ENCODE assay signal across 1 cellular context in the genomic region with DNA sequence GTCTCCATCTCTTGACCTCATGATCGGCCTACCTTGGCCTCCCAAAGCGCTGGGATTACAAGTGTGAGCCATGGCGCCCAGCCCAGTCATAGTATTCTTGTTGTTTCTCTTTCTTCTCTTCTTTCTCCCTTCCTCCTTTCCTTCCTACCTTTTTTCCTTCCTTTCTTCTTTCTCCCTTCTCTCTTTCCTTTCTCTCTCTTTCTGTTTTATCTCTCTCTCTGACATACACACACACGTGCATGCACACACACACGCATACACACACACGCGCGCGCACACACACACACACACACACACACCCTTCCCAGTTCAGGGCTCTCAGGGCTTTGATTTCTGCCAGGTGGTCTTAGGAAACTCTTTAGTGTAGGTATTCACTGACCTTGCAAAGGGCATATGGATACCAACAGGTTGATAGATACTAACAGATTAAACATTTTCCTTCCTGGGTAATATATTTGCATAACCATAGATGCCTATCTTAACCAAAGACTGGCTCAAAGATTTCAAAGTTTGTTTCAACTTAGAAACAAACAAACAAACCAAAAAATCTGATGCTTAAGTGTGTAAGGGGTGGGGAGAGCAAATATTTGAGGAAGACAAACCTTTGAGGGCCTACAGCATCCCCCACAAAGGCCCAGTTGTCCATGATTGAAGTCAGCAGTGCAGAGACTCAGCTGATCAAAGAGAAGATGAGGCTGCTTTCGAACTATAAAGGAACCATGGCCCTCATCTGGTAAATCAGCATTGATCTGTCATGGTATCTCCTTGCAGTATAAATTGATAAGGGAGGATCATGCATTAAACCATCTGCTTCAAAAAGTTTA.
TF ChIP-seq lines count a peak whose summit lies in the region.

No MANE protein-coding gene starts in this region.

TF ChIP-seq in HepG2, 621 proteins besides CTCF, POLR2A, EP300 and RAD21 (continued from another document and continues in another):
- TF ChIP-seq NFAT5 (CRISPR knock-in tag; IDR thresholded peaks at IDR 0.05) (no peak), ZNF580 (CRISPR knock-in tag; IDR thresholded peaks at IDR 0.05; ENCODE audit: borderline replicate concordance, low read depth) (0 out of 2 replicates have a peak, but pooled peaks have one; percentile 47), ZNF263 (CRISPR knock-in tag; IDR thresholded peaks at IDR 0.05) (no peak), RBM22 (optimal IDR thresholded peaks at IDR 0.05; ENCODE audit: low read length) (no peak), HOXA5 (CRISPR knock-in tag; IDR thresholded peaks at IDR 0.05) (no peak), SIN3A (IDR thresholded peaks at IDR 0.05; ENCODE audit: borderline replicate concordance, low read depth, low read length) (no peak), ZSCAN30 (CRISPR knock-in tag; IDR thresholded peaks at IDR 0.05) (no peak), ZNF274 (CRISPR knock-in tag; IDR thresholded peaks at IDR 0.05) (no peak), NONO (IDR thresholded peaks at IDR 0.05) (no peak), NONO (CRISPR knock-in tag; conservative IDR thresholded peaks at IDR 0.05) (no peak; the same call in 1 of the 2 replicates), ZNF790 (CRISPR knock-in tag; IDR thresholded peaks at IDR 0.05; ENCODE audit: borderline replicate concordance) (no peak), MIER2 (CRISPR knock-in tag; IDR thresholded peaks at IDR 0.05) (no peak), MEF2D (CRISPR knock-in tag; IDR thresholded peaks at IDR 0.05) (no peak; the same call in 1 of the 2 replicates), SNAPC2 (CRISPR knock-in tag; IDR thresholded peaks at IDR 0.05) (no peak), ZSCAN29 (CRISPR knock-in tag; conservative IDR thresholded peaks at IDR 0.05) (peak; percentile 59; the same call in 1 of the 2 replicates), NFATC3 (CRISPR knock-in tag; IDR thresholded peaks at IDR 0.05) (no peak), GABPA (IDR thresholded peaks at IDR 0.05; ENCODE audit: low read depth, low read length) (no peak), GABPA (CRISPR knock-in tag; IDR thresholded peaks at IDR 0.05; ENCODE audit: low read depth) (no peak), NFYB (CRISPR knock-in tag; IDR thresholded peaks at IDR 0.05) (no peak), IKZF4 (CRISPR knock-in tag; IDR thresholded peaks at IDR 0.05; ENCODE audit: borderline replicate concordance, low read depth, not compliant biosample characterization) (no peak), ZNF451 (CRISPR knock-in tag; IDR thresholded peaks at IDR 0.05) (no peak), ZMAT3 (CRISPR knock-in tag; conservative IDR thresholded peaks at IDR 0.05) (peak; percentile 9; the same call in 1 of the 2 replicates), ZNF75D (CRISPR knock-in tag; IDR thresholded peaks at IDR 0.05; ENCODE audit: borderline replicate concordance) (no peak), PHF20 (CRISPR knock-in tag; IDR thresholded peaks at IDR 0.05) (no peak), TBX3 (IDR thresholded peaks at IDR 0.05; ENCODE audit: borderline replicate concordance) (peak; percentile 96), SAFB2 (CRISPR knock-in tag; IDR thresholded peaks at IDR 0.05; ENCODE audit: borderline replicate concordance, low read depth) (no peak), PCBP2 (optimal IDR thresholded peaks at IDR 0.05; ENCODE audit: low read depth, low read length, poor library complexity, severe bottlenecking) (no peak), GLI4 (CRISPR knock-in tag; IDR thresholded peaks at IDR 0.05; ENCODE audit: borderline replicate concordance) (no peak), LCORL (IDR thresholded peaks at IDR 0.05) (peak; percentile 61; the same call in 1 of the 2 replicates), LCORL (CRISPR knock-in tag; IDR thresholded peaks at IDR 0.05) (peak; percentile 52; the same call in 1 of the 2 replicates), FOXP4 (CRISPR knock-in tag; IDR thresholded peaks at IDR 0.05) (peak; percentile 97), ZNF225 (CRISPR knock-in tag; IDR thresholded peaks at IDR 0.05) (no peak), ZNF749 (CRISPR knock-in tag; IDR thresholded peaks at IDR 0.05; ENCODE audit: borderline replicate concordance) (no peak), FOXA3 (CRISPR knock-in tag; IDR thresholded peaks at IDR 0.05) (peak; percentile 93), U2AF1 (optimal IDR thresholded peaks at IDR 0.05; ENCODE audit: low read depth, low read length) (no peak), MBNL3 (CRISPR knock-in tag; conservative IDR thresholded peaks at IDR 0.05) (no peak), NFKBIZ (CRISPR knock-in tag; IDR thresholded peaks at IDR 0.05) (peak; percentile 88), ZSCAN31 (CRISPR knock-in tag; IDR thresholded peaks at IDR 0.05; ENCODE audit: low read depth) (peak; percentile 20; the same call in 1 of the 2 replicates)
- TF ChIP-seq, protein P1, sequence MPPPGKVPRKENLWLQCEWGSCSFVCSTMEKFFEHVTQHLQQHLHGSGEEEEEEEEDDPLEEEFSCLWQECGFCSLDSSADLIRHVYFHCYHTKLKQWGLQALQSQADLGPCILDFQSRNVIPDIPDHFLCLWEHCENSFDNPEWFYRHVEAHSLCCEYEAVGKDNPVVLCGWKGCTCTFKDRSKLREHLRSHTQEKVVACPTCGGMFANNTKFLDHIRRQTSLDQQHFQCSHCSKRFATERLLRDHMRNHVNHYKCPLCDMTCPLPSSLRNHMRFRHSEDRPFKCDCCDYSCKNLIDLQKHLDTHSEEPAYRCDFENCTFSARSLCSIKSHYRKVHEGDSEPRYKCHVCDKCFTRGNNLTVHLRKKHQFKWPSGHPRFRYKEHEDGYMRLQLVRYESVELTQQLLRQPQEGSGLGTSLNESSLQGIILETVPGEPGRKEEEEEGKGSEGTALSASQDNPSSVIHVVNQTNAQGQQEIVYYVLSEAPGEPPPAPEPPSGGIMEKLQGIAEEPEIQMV (CRISPR knock-in tag; IDR thresholded peaks at IDR 0.05; ENCODE audit: low read depth) = no peak
- TF ChIP-seq, protein P2, sequence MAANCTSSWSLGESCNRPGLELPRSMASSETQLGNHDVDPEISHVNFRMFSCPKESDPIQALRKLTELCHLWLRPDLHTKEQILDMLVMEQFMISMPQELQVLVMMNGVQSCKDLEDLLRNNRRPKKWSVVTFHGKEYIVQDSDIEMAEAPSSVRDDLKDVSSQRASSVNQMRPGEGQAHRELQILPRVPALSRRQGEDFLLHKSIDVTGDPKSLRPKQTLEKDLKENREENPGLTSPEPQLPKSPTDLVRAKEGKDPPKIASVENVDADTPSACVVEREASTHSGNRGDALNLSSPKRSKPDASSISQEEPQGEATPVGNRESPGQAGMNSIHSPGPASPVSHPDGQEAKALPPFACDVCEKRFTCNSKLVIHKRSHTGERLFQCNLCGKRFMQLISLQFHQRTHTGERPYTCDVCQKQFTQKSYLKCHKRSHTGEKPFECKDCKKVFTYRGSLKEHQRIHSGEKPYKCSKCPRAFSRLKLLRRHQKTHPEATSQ (CRISPR knock-in tag; IDR thresholded peaks at IDR 0.05; ENCODE audit: borderline replicate concordance) = no peak
- TF ChIP-seq, protein P3, sequence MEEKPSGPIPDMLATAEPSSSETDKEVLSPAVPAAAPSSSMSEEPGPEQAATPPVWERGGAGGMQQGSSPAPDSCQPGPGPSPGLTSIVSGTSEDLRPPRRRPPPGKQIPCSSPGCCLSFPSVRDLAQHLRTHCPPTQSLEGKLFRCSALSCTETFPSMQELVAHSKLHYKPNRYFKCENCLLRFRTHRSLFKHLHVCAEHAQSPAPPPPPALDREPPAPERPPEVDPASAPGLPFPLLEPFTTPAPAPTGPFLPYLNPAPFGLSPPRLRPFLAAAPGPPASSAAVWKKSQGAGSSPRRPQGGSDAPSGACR (CRISPR knock-in tag; IDR thresholded peaks at IDR 0.05) = no peak
- TF ChIP-seq, protein P4, sequence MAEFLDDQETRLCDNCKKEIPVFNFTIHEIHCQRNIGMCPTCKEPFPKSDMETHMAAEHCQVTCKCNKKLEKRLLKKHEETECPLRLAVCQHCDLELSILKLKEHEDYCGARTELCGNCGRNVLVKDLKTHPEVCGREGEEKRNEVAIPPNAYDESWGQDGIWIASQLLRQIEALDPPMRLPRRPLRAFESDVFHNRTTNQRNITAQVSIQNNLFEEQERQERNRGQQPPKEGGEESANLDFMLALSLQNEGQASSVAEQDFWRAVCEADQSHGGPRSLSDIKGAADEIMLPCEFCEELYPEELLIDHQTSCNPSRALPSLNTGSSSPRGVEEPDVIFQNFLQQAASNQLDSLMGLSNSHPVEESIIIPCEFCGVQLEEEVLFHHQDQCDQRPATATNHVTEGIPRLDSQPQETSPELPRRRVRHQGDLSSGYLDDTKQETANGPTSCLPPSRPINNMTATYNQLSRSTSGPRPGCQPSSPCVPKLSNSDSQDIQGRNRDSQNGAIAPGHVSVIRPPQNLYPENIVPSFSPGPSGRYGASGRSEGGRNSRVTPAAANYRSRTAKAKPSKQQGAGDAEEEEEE (CRISPR knock-in tag; IDR thresholded peaks at IDR 0.05; ENCODE audit: borderline replicate concordance) = no peak
- TF ChIP-seq, protein P5, sequence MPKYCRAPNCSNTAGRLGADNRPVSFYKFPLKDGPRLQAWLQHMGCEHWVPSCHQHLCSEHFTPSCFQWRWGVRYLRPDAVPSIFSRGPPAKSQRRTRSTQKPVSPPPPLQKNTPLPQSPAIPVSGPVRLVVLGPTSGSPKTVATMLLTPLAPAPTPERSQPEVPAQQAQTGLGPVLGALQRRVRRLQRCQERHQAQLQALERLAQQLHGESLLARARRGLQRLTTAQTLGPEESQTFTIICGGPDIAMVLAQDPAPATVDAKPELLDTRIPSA (CRISPR knock-in tag; IDR thresholded peaks at IDR 0.05; ENCODE audit: borderline replicate concordance) = no peak
- TF ChIP-seq, protein P6, sequence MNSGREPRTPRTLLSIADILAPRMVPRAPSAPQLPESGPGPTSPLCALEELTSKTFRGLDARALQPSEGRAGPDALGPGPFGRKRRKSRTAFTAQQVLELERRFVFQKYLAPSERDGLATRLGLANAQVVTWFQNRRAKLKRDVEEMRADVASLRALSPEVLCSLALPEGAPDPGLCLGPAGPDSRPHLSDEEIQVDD (CRISPR knock-in tag; IDR thresholded peaks at IDR 0.05; ENCODE audit: borderline replicate concordance) = no peak
- TF ChIP-seq, protein P7, sequence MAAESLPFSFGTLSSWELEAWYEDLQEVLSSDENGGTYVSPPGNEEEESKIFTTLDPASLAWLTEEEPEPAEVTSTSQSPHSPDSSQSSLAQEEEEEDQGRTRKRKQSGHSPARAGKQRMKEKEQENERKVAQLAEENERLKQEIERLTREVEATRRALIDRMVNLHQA (CRISPR knock-in tag; IDR thresholded peaks at IDR 0.05) = no peak
- TF ChIP-seq, protein P8, sequence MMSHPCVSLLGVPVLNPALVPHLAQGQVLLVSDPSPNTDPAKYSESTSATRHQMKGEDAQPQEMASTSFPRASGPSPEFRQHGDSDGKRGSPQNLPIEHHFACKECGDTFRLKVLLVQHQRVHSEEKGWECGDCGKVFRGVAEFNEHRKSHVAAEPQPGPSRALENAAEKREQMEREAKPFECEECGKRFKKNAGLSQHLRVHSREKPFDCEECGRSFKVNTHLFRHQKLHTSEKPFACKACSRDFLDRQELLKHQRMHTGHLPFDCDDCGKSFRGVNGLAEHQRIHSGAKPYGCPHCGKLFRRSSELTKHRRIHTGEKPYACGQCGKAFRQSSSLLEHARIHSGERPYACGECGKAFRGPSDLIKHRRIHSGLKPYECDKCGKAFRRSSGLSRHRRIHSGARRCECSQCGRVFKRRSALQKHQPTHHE (CRISPR knock-in tag; IDR thresholded peaks at IDR 0.05; ENCODE audit: borderline replicate concordance) = no peak
